In the genomic region with DNA sequence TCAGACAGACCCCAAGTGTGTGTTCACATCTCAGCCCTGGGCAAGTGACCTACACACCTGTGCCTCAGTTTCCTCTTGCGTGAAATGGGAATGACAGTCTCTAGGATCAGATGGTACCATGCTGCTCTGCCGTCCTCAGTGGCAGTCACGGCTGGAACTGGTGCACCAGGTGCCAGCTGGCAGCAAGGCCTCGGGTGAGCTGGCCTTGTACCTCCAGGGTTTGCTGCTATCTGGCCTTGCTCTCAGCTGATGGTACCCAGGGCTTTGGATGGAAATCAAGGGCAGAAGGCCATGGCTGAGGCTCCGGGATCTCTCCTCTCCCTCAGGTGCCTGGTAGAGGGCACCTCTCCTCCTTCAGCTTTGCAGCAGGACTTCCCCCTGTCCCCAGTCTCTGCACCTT, we compare ENCODE assay signal across 24 cellular contexts.
"Had no signal": no experiment of that assay in that cellular context is flagged by ENCODE, and none has a peak within 500 bp of the region (broad histone marks: within the 10 kb centered on the region; RNA-seq: fewer than 3 reads in every experiment).

No MANE protein-coding gene starts in this region.

- H3K9me3 ChIP-seq: psoas muscle, right lobe of liver, stomach, testis, thyroid gland, transverse colon, upper lobe of left lung, vagina had no signal

- H3K27ac ChIP-seq: hepatocyte, parathyroid adenoma, psoas muscle, right lobe of liver, stomach, testis, thyroid gland, transverse colon, upper lobe of left lung, vagina had no signal

- H2AFZ ChIP-seq: hepatocyte, parathyroid adenoma had no signal

- DNase-seq: islet precursor cell; mesendoderm; naive B cell; natural killer cell; nephron progenitor cell; nucleus accumbens; psoas muscle; right lobe of liver; stimulated activated CD4-positive, alpha-beta T cell treated with anti-CD3 and anti-CD28 coated beads, Interleukin-15, amount 100 ng/mL, for 24 hours; stimulated activated CD4-positive, alpha-beta T cell treated with anti-CD3 and anti-CD28 coated beads, Interleukin-2, amount 100 ng/mL, for 24 hours; stimulated activated CD4-positive, alpha-beta T cell treated with anti-CD3 and anti-CD28 coated beads, Interleukin-4, amount 100 ng/mL, for 1 hour; stimulated activated naive B cell treated with anti-CD40 and anti-IgM and Interleukin-4, amounts not matched to agents 10 μg/mL and 1 μg/mL and 100 μg/mL, for 72 hours; stimulated activated naive CD8-positive, alpha-beta T cell treated with anti-CD3 and anti-CD28 coated beads, Interleukin-15, Interleukin-2, amounts not matched to agents 100 U/mL and 50 U/mL, for 24 hours; stomach; testis; thyroid gland; transverse colon had no signal

- H3K36me3 ChIP-seq: transverse colon had no signal

- H3K9ac ChIP-seq: parathyroid adenoma had no signal

- H3K4me3 ChIP-seq: hepatocyte, lung, psoas muscle, right lobe of liver, smooth muscle cell, stomach, testis, thyroid gland, transverse colon, upper lobe of left lung, vagina had no signal

- H3K27me3 ChIP-seq: hepatocyte, right lobe of liver, stomach, testis, thyroid gland, transverse colon, upper lobe of left lung, vagina had no signal

- ATAC-seq: left lobe of liver; natural killer cell; stimulated activated naive B cell treated with anti-CD40 and anti-IgM and Interleukin-4, amounts not matched to agents 10 μg/mL and 1 μg/mL and 100 μg/mL, for 72 hours; stimulated activated naive CD8-positive, alpha-beta T cell treated with anti-CD3 and anti-CD28 coated beads, Interleukin-15, Interleukin-2, amounts not matched to agents 100 U/mL and 50 U/mL, for 24 hours had no signal

- H3K4me2 ChIP-seq: hepatocyte, smooth muscle cell had no signal

- H3K4me1 ChIP-seq: parathyroid adenoma, right lobe of liver, stomach, testis, thyroid gland, transverse colon, upper lobe of left lung, vagina had no signal
